In genomic region chr4:47120783-47121182, GRCh38 we compare ENCODE assay signal across 1 cellular context.
TF ChIP-seq lines count a peak whose summit lies in the region.

No MANE protein-coding gene starts in this region.

TF ChIP-seq in GM12878, 131 proteins besides CTCF, POLR2A, EP300 and RAD21 (continued from another document):
- no peak for TF ChIP-seq ZBTB33 (IDR thresholded peaks at IDR 0.05)
- TF ChIP-seq REST (IDR thresholded peaks at IDR 0.05; ENCODE audit: low read depth, low read length) = no peak
- no peak for TF ChIP-seq SREBF1 (IDR thresholded peaks at IDR 0.05; ENCODE audit: low read length)
TF ChIP-seq in GM12878: peak in this region for 0.
